In the genomic region with DNA sequence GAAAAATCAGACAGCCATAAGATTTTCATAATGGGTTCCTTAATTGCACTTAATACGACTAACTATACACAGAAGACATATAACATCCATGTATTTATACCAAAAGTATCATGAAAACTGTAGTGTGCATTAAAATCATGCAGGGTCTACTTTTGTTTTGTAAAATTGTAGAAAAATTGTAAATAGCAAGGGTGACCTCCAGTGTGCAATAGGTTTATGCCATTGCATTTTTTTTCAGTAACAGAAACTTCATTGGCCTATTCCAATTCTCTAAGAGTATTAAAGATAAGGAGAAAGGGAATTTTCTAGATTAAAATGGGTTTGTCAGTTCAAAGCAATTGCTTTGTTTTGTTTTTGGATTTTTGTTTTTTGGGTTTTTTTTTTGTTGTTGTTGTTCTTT, we compare ENCODE assay signal across 1 cellular context.
TF ChIP-seq lines count a peak whose summit lies in the region.

No MANE protein-coding gene starts in this region.

TF ChIP-seq in HCT116, 20 proteins besides CTCF, POLR2A, EP300 and RAD21 (continued from another document):
- TF ChIP-seq, protein P1, sequence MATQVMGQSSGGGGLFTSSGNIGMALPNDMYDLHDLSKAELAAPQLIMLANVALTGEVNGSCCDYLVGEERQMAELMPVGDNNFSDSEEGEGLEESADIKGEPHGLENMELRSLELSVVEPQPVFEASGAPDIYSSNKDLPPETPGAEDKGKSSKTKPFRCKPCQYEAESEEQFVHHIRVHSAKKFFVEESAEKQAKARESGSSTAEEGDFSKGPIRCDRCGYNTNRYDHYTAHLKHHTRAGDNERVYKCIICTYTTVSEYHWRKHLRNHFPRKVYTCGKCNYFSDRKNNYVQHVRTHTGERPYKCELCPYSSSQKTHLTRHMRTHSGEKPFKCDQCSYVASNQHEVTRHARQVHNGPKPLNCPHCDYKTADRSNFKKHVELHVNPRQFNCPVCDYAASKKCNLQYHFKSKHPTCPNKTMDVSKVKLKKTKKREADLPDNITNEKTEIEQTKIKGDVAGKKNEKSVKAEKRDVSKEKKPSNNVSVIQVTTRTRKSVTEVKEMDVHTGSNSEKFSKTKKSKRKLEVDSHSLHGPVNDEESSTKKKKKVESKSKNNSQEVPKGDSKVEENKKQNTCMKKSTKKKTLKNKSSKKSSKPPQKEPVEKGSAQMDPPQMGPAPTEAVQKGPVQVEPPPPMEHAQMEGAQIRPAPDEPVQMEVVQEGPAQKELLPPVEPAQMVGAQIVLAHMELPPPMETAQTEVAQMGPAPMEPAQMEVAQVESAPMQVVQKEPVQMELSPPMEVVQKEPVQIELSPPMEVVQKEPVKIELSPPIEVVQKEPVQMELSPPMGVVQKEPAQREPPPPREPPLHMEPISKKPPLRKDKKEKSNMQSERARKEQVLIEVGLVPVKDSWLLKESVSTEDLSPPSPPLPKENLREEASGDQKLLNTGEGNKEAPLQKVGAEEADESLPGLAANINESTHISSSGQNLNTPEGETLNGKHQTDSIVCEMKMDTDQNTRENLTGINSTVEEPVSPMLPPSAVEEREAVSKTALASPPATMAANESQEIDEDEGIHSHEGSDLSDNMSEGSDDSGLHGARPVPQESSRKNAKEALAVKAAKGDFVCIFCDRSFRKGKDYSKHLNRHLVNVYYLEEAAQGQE (IDR thresholded peaks at IDR 0.05; ENCODE audit: low read depth), result no peak
- TF ChIP-seq ELF1 (IDR thresholded peaks at IDR 0.05; ENCODE audit: borderline replicate concordance, low read depth) (no peak), CEBPB (IDR thresholded peaks at IDR 0.05; ENCODE audit: low read depth) (no peak), SP1 (IDR thresholded peaks at IDR 0.05; ENCODE audit: low read depth) (no peak), EZH2phosphoT487 (IDR thresholded peaks at IDR 0.05; ENCODE audit: borderline replicate concordance) (no peak), SIN3A (IDR thresholded peaks at IDR 0.05; ENCODE audit: low read depth) (no peak), ZNF274 (IDR thresholded peaks at IDR 0.05; ENCODE audit: low read depth, low read length) (no peak), YY1 (IDR thresholded peaks at IDR 0.05; ENCODE audit: extremely low read depth, insufficient replicate concordance, low read depth, low read length) (no peak)
TF ChIP-seq in HCT116: peak in this region for 0.
